ENCODE assay signal across 11 cellular contexts in the genomic region with DNA sequence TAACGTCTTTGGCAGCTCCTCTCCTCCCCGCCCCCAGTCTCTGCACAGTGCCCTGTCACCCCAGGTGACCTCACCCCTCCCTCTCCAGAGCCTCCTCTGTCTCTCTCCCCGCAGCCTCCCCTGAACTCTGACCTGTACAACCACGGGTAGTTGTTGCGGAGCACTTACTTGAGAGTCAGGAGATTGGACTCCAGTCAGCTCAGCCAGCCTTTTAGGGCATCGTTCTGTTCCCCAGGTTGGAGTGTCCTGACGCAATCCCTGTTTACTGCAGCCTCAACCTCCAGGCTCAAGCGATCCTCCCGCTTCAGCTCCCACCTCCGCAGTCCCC.
DNase-seq lines count a peak whose midpoint lies in the region; ATAC-seq and TF ChIP-seq lines count a peak whose summit lies in the region.
"Had no signal": no experiment of that assay in that cellular context is flagged by ENCODE, and none has a peak within 500 bp of the region (broad histone marks: within the 10 kb centered on the region; RNA-seq: fewer than 3 reads in every experiment).

No MANE protein-coding gene starts in this region.

- POLR2A ChIA-PET in HEK293 (lab: Yijun Ruan, JAX) = interaction anchor here (1.0 to 1.5 kb wide), 4 partner anchors 11 to 562 kb away, joined by 3 to 7 read pairs (median 4); no protein-coding TSS in a partner anchor

- H3K4me3 ChIP-seq in HEK293 (ENCODE audit: low read depth, low read length) = peak overlapping the region; percentile 43

- H3K27ac ChIP-seq in HEK293 (ENCODE audit: extremely low read depth, low read depth, low read length) = no peak overlapping the region
- H3K27ac ChIP-seq: Peyer's patch had no signal

- peak overlapping the region; percentile 18 to 80 for H3K4me3 Mint-ChIP-seq in CD14-positive monocyte
- H3K4me3 Mint-ChIP-seq in activated naive CD4-positive, alpha-beta T cell treated with anti-CD3 and anti-CD28 coated beads, Interleukin-2, amount 10 ng/mL, durations not matched to agents 7 days and 5 days = no peak overlapping the region
- H3K4me3 Mint-ChIP-seq in natural killer cell treated with Interleukin-12 subunit alpha and Interleukin-12 subunit beta and Interleukin-15 and Interleukin-18, amount 100 ng/mL, for 72 hours = peak overlapping the region; percentile 24
- H3K4me3 Mint-ChIP-seq: T-helper 1 cell treated with Interleukin-12 subunit alpha and Interleukin-12 subunit beta and Interleukin-4 antibody, amounts not matched to agents 30 μg/mL and 1 μg/mL, for 36 hours had no signal

- ATAC-seq in natural killer cell treated with Interleukin-12 subunit alpha and Interleukin-12 subunit beta and Interleukin-15 and Interleukin-18, amount 100 ng/mL, for 72 hours = no peak
- no peak for ATAC-seq in sciatic nerve

- no peaks in the 10 kb centered on the region for H3K9me3 ChIP-seq in HEK293 (ENCODE audit: control insufficient read depth, insufficient read depth, low read depth, low read length)
- H3K9me3 ChIP-seq: BE2C, Peyer's patch had no signal

- peaks cover 21 to 22% (median 22%) of the 10 kb centered on the region in 3 donors for H3K27me3 Mint-ChIP-seq in CD14-positive monocyte (ENCODE audit: low read depth in 3 of 3)
- peaks cover 44% of the 10 kb centered on the region for H3K27me3 Mint-ChIP-seq in activated naive CD4-positive, alpha-beta T cell treated with anti-CD3 and anti-CD28 coated beads, Interleukin-2, amount 10 ng/mL, durations not matched to agents 7 days and 5 days
- peaks cover 20 to 25% of the 10 kb centered on the region in 2 donors for H3K27me3 Mint-ChIP-seq in natural killer cell treated with Interleukin-12 subunit alpha and Interleukin-12 subunit beta and Interleukin-15 and Interleukin-18, amount 100 ng/mL, for 72 hours

- TF ChIP-seq CTCF in CD14-positive monocyte (IDR thresholded peaks at IDR 0.05) (no peak), HEK293 (tag by site-specific recombination; IDR thresholded peaks at IDR 0.05) (no peak)

- H3K36me3 Mint-ChIP-seq in CD14-positive monocyte = no peaks in the 10 kb centered on the region
- H3K36me3 Mint-ChIP-seq in activated naive CD4-positive, alpha-beta T cell treated with anti-CD3 and anti-CD28 coated beads, Interleukin-2, amount 10 ng/mL, durations not matched to agents 7 days and 5 days = no peaks in the 10 kb centered on the region
- no peaks in the 10 kb centered on the region for H3K36me3 Mint-ChIP-seq in natural killer cell treated with Interleukin-12 subunit alpha and Interleukin-12 subunit beta and Interleukin-15 and Interleukin-18, amount 100 ng/mL, for 72 hours

- peaks cover 16% of the 10 kb centered on the region; the same call in 1 of the 2 replicates for H3K4me1 ChIP-seq in HEK293 (ENCODE audit: control insufficient read depth, insufficient read depth, low read length)
- H3K4me1 ChIP-seq: BE2C had no signal

- no peaks in the 10 kb centered on the region for H3K36me3 ChIP-seq in HEK293 (ENCODE audit: control insufficient read depth in 2 of 2, insufficient read depth in 1 of 2, low read length in 2 of 2)
- H3K36me3 ChIP-seq: BE2C, Peyer's patch had no signal

- intact Hi-C loops in CD14-positive monocyte (cut with micrococcal nuclease) = no loop called here
- intact Hi-C loops in sciatic nerve (cut with DNase I) = no loop called here

- H3K9me3 Mint-ChIP-seq in CD14-positive monocyte = peaks cover 4 to 20% (median 7%) of the 10 kb centered on the region in 7 donors
- no peaks in the 10 kb centered on the region for H3K9me3 Mint-ChIP-seq in activated naive CD4-positive, alpha-beta T cell treated with anti-CD3 and anti-CD28 coated beads, Interleukin-2, amount 10 ng/mL, durations not matched to agents 7 days and 5 days
- H3K9me3 Mint-ChIP-seq in natural killer cell treated with Interleukin-12 subunit alpha and Interleukin-12 subunit beta and Interleukin-15 and Interleukin-18, amount 100 ng/mL, for 72 hours = no peaks in the 10 kb centered on the region
- H3K9me3 Mint-ChIP-seq: T-helper 1 cell treated with Interleukin-12 subunit alpha and Interleukin-12 subunit beta and Interleukin-4 antibody, amounts not matched to agents 30 μg/mL and 1 μg/mL, for 36 hours had no signal

- DNase-seq in CD14-positive monocyte (ENCODE audit: low spot score) (no peak), sciatic nerve (ENCODE audit: low spot score) (no peak), MV-4-11 (lab: John Stamatoyannopoulos, UW) (no peak), AG20443 (ENCODE audit: low spot score) (no peak)
- DNase-seq in activated naive CD4-positive, alpha-beta T cell treated with anti-CD3 and anti-CD28 coated beads, Interleukin-2, amount 10 ng/mL, durations not matched to agents 7 days and 5 days = peak; percentile 26
- DNase-seq in natural killer cell treated with Interleukin-12 subunit alpha and Interleukin-12 subunit beta and Interleukin-15 and Interleukin-18, amount 100 ng/mL, for 72 hours (ENCODE audit: low spot score) = no peak
- no peak for DNase-seq in effector CD4-positive, alpha-beta T cell

- CTCF ChIA-PET in HEK293 (lab: Yijun Ruan, JAX) = interaction anchor here (0.5 to 7.6 kb wide), 41 partner anchors 8 to 679 kb away, joined by 3 to 50 read pairs (median 4); no protein-coding TSS in a partner anchor
- CTCF ChIA-PET in activated naive CD4-positive, alpha-beta T cell treated with anti-CD3 and anti-CD28 coated beads, Interleukin-2, amount 10 ng/mL, durations not matched to agents 7 days and 5 days (lab: Charles Lee) = interaction anchor here (0.8 to 1.5 kb wide), 3 partner anchors 9 to 1111 kb away, joined by 3 to 5 read pairs (median 5); no protein-coding TSS in a partner anchor

- no peak overlapping the region for H3K27ac Mint-ChIP-seq in CD14-positive monocyte
- H3K27ac Mint-ChIP-seq in activated naive CD4-positive, alpha-beta T cell treated with anti-CD3 and anti-CD28 coated beads, Interleukin-2, amount 10 ng/mL, durations not matched to agents 7 days and 5 days = no peak overlapping the region
- H3K27ac Mint-ChIP-seq in natural killer cell treated with Interleukin-12 subunit alpha and Interleukin-12 subunit beta and Interleukin-15 and Interleukin-18, amount 100 ng/mL, for 72 hours = no peak overlapping the region
- H3K27ac Mint-ChIP-seq: T-helper 1 cell treated with Interleukin-12 subunit alpha and Interleukin-12 subunit beta and Interleukin-4 antibody, amounts not matched to agents 30 μg/mL and 1 μg/mL, for 36 hours had no signal

- H3K4me1 Mint-ChIP-seq in CD14-positive monocyte = peaks cover 20% of the 10 kb centered on the region
- H3K4me1 Mint-ChIP-seq in activated naive CD4-positive, alpha-beta T cell treated with anti-CD3 and anti-CD28 coated beads, Interleukin-2, amount 10 ng/mL, durations not matched to agents 7 days and 5 days = peaks cover 10% of the 10 kb centered on the region
- peaks cover 28 to 29% of the 10 kb centered on the region in 2 donors for H3K4me1 Mint-ChIP-seq in natural killer cell treated with Interleukin-12 subunit alpha and Interleukin-12 subunit beta and Interleukin-15 and Interleukin-18, amount 100 ng/mL, for 72 hours (ENCODE audit: low read depth in 2 of 2)

TF ChIP-seq in HEK293, 187 proteins besides CTCF, POLR2A, EP300 and RAD21:
- TF ChIP-seq ZFHX2 (tag by site-specific recombination; conservative IDR thresholded peaks at IDR 0.05) (peak; percentile 42), EGR2 (tag by site-specific recombination; IDR thresholded peaks at IDR 0.05; ENCODE audit: low read depth) (peak; percentile 15; the same call in 1 of the 2 replicates), ZNF248 (tag by site-specific recombination; IDR thresholded peaks at IDR 0.05) (no peak)
- TF ChIP-seq, protein P1, sequence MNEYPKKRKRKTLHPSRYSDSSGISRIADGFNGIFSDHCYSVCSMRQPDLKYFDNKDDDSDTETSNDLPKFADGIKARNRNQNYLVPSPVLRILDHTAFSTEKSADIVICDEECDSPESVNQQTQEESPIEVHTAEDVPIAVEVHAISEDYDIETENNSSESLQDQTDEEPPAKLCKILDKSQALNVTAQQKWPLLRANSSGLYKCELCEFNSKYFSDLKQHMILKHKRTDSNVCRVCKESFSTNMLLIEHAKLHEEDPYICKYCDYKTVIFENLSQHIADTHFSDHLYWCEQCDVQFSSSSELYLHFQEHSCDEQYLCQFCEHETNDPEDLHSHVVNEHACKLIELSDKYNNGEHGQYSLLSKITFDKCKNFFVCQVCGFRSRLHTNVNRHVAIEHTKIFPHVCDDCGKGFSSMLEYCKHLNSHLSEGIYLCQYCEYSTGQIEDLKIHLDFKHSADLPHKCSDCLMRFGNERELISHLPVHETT (tag by site-specific recombination; IDR thresholded peaks at IDR 0.05) = no peak
